ENCODE assay signal across 1 cellular context in the genomic region with DNA sequence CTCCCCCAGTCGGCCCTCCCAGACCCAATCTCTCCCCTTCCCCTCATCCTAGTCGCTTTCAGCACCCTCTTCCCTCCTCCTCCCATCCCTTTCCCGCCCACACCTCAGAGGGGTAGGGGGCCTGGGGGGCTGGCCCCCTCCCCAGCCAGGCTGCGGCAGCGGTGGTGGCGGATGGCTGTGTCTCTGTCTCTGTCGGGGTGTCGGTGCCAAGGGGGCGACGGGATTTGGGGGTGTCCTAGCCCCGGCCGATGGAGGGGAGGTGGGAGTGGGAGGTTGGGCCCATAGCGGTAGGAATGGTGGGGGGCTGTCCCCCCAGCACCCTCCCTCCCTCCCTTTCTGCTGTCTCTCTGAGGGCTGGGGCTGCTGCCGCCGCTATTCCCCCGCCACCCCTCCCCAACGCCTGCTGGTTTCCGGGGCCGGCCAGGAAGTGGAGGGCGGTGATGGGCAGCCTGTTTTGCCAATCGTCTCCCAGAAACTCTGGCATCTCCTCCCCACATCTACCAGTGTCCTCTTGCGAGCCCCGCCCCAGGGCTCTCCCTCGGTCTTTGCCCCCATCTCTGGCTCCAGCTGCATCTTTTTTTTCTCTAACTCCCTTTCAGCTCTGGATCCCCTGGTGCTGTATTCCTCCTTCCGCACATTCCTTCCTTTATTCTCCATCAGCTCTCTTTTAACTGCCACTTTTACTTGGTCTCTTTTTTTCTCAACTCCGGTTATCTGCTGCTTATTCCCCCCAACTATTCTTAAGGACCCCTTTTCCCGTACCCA.
TF ChIP-seq lines count a peak whose summit lies in the region.

TSS of gene AGPAT1 (minus strand) at position 374 of the 765 bp plus-strand sequence. CDS start 4,588 bp downstream, outside the sequence.

TF ChIP-seq in K562, 482 proteins besides CTCF, POLR2A, EP300 and RAD21 (continued from another document and continues in another):
- TF ChIP-seq, protein P1, sequence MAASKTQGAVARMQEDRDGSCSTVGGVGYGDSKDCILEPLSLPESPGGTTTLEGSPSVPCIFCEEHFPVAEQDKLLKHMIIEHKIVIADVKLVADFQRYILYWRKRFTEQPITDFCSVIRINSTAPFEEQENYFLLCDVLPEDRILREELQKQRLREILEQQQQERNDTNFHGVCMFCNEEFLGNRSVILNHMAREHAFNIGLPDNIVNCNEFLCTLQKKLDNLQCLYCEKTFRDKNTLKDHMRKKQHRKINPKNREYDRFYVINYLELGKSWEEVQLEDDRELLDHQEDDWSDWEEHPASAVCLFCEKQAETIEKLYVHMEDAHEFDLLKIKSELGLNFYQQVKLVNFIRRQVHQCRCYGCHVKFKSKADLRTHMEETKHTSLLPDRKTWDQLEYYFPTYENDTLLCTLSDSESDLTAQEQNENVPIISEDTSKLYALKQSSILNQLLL (CRISPR knock-in tag; IDR thresholded peaks at IDR 0.05; ENCODE audit: borderline replicate concordance) = no peak
- TF ChIP-seq SMARCA5 (IDR thresholded peaks at IDR 0.05) (peak; percentile 77; the same call in 1 of the 2 replicates), ZBTB40 (IDR thresholded peaks at IDR 0.05) (peak; percentile 96), ZBTB40 (CRISPR knock-in tag; IDR thresholded peaks at IDR 0.05) (no peak), MLLT1 (IDR thresholded peaks at IDR 0.05) (peak in 1 of 2 experiments; percentile 87; a peak in 1 of 4 replicates), CEBPG (CRISPR knock-in tag; IDR thresholded peaks at IDR 0.05) (0 out of 2 replicates have a peak, but pooled peaks have one; percentile 14), CEBPG (tag; conservative IDR thresholded peaks at IDR 0.05 in 1 of 2, IDR thresholded peaks at IDR 0.05 in 1 of 2) (no peak), ZBTB11 (CRISPR knock-in tag; IDR thresholded peaks at IDR 0.05) (peak in 1 of 3 experiments; percentile 30; a peak in 1 of 6 replicates), NCOA4 (IDR thresholded peaks at IDR 0.05; ENCODE audit: partially characterized antibody) (peak; percentile 73), FIP1L1 (IDR thresholded peaks at IDR 0.05; ENCODE audit: low read depth, low read length, poor library complexity, severe bottlenecking) (no peak), BRD9 (IDR thresholded peaks at IDR 0.05; ENCODE audit: low read depth, partially characterized antibody) (peak; percentile 84), POLR2B (IDR thresholded peaks at IDR 0.05; ENCODE audit: low read depth, partially characterized antibody) (peak; percentile 44), HMGN3 (IDR thresholded peaks at IDR 0.05; ENCODE audit: borderline replicate concordance, extremely low read depth, insufficient read length, low read depth, low read length) (peak; percentile 60), PYGO2 (tag; IDR thresholded peaks at IDR 0.05) (no peak), STAG1 (CRISPR knock-in tag; IDR thresholded peaks at IDR 0.05; ENCODE audit: borderline replicate concordance) (0 out of 2 replicates have a peak, but pooled peaks have one; percentile 29), CC2D1A (IDR thresholded peaks at IDR 0.05) (peak; percentile 45; the same call in 1 of the 2 replicates), MCM2 (IDR thresholded peaks at IDR 0.05; ENCODE audit: low read depth) (no peak), FOXJ3 (CRISPR knock-in tag; IDR thresholded peaks at IDR 0.05) (no peak), PURB (CRISPR knock-in tag; IDR thresholded peaks at IDR 0.05; ENCODE audit: low read depth) (no peak), GABPB1 (CRISPR knock-in tag; IDR thresholded peaks at IDR 0.05) (peak; percentile 90), ETV1 (tag; conservative IDR thresholded peaks at IDR 0.05; ENCODE audit: low read depth) (peak; percentile 75), TBP (optimal IDR thresholded peaks at IDR 0.05; ENCODE audit: low read depth, low read length) (peak; percentile 32), MAZ (CRISPR knock-in tag; conservative IDR thresholded peaks at IDR 0.05 in 1 of 2, IDR thresholded peaks at IDR 0.05 in 1 of 2) (peak in 1 of 2 experiments; percentile 94), POLR2AphosphoS2 (IDR thresholded peaks at IDR 0.05; ENCODE audit: low read length) (no peak; the same call in 1 of the 2 replicates), ZNF384 (IDR thresholded peaks at IDR 0.05; ENCODE audit: low read depth, low read length) (peak; percentile 62; the same call in 1 of the 2 replicates), TBL1XR1 (IDR thresholded peaks at IDR 0.05; ENCODE audit: low read length in 2 of 2) (no peak), SMARCC2 (IDR thresholded peaks at IDR 0.05; ENCODE audit: low read depth) (no peak; the same call in 1 of the 2 replicates)
- TF ChIP-seq, protein P2, sequence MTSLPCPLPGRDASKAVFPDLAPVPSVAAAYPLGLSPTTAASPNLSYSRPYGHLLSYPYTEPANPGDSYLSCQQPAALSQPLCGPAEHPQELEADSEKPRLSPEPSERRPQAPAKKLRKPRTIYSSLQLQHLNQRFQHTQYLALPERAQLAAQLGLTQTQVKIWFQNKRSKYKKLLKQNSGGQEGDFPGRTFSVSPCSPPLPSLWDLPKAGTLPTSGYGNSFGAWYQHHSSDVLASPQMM (CRISPR knock-in tag; IDR thresholded peaks at IDR 0.05) = 0 out of 2 replicates have a peak, but pooled peaks have one; percentile 54
- TF ChIP-seq, protein P3, sequence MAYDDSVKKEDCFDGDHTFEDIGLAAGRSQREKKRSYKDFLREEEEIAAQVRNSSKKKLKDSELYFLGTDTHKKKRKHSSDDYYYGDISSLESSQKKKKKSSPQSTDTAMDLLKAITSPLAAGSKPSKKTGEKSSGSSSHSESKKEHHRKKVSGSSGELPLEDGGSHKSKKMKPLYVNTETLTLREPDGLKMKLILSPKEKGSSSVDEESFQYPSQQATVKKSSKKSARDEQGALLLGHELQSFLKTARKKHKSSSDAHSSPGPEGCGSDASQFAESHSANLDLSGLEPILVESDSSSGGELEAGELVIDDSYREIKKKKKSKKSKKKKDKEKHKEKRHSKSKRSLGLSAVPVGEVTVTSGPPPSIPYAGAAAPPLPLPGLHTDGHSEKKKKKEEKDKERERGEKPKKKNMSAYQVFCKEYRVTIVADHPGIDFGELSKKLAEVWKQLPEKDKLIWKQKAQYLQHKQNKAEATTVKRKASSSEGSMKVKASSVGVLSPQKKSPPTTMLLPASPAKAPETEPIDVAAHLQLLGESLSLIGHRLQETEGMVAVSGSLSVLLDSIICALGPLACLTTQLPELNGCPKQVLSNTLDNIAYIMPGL (CRISPR knock-in tag; IDR thresholded peaks at IDR 0.05) = no peak
- TF ChIP-seq, protein P4, sequence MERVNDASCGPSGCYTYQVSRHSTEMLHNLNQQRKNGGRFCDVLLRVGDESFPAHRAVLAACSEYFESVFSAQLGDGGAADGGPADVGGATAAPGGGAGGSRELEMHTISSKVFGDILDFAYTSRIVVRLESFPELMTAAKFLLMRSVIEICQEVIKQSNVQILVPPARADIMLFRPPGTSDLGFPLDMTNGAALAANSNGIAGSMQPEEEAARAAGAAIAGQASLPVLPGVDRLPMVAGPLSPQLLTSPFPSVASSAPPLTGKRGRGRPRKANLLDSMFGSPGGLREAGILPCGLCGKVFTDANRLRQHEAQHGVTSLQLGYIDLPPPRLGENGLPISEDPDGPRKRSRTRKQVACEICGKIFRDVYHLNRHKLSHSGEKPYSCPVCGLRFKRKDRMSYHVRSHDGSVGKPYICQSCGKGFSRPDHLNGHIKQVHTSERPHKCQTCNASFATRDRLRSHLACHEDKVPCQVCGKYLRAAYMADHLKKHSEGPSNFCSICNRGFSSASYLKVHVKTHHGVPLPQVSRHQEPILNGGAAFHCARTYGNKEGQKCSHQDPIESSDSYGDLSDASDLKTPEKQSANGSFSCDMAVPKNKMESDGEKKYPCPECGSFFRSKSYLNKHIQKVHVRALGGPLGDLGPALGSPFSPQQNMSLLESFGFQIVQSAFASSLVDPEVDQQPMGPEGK (CRISPR knock-in tag; IDR thresholded peaks at IDR 0.05; ENCODE audit: borderline replicate concordance) = 0 out of 2 replicates have a peak, but pooled peaks have one; percentile 36
